Comparison of ENCODE assay signal across 9 cellular contexts in the genomic region with DNA sequence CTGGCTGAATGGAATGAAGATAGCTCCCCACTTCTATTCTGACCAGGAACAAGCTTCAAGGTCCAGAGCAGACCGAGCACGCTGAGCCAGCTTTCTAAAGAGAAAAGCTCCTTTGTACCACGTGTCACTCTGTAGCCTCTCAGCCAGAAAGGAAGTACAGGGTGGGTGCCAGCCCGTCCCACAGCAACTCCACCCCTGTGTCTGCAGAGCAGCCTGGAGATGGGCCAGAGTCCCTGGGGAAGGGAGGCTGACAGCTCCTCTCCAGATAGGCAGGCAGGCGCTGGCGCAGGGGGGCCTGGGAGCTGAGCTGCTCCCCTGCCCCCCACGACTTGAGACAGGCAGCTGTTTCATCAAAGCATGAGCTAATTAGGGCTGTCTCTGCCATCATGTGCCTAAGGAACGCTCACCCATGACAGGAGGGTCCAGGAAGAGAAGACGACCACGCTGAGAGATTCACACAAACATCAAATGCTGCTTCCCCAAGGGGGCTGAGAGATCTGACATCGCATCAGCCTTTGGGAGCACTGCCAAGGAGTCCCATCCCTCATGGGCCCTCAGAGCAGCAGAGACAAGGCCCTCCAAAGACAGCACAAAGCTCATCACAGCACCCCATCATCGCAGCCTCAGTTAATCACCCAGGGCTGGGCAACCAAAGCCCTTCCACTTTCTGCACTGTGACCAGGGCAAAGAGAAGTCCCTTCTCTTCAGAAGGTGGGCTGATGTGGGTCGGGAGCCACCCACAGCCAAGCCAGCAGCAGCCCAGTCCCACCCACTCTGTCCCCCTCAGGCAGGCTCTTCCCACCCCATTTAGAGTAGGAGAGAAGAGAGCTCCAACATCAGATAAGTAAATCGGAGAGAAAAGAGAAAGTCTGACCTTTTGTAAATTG.
DNase-seq lines count a peak whose midpoint lies in the region; ATAC-seq and TF ChIP-seq lines count a peak whose summit lies in the region.
"Had no signal": no experiment of that assay in that cellular context is flagged by ENCODE, and none has a peak within 500 bp of the region (broad histone marks: within the 10 kb centered on the region; RNA-seq: fewer than 3 reads in every experiment).

No MANE protein-coding gene starts in this region.

- no peak for TF ChIP-seq CTCF in DND-41 (IDR thresholded peaks at IDR 0.05; ENCODE audit: borderline replicate concordance, extremely low read depth, low read length, poor library complexity, severe bottlenecking)

- 0 out of 2 replicates have a peak, but pooled peaks cover 4% of the 10 kb centered on the region for H3K36me3 ChIP-seq in DND-41 (ENCODE audit: insufficient read depth, low read length)
- H3K36me3 ChIP-seq: SJSA1 had no signal

- H3K4me2 ChIP-seq in DND-41 (ENCODE audit: insufficient read depth, low read length): peak overlapping the region; percentile 58

- H3K9me3 Mint-ChIP-seq in central memory CD8-positive, alpha-beta T cell: no peaks in the 10 kb centered on the region
- no peaks in the 10 kb centered on the region for H3K9me3 Mint-ChIP-seq in stimulated activated memory B cell treated with anti-CD40 and anti-IgM and Interleukin-4, amounts not matched to agents 10 μg/mL and 1 μg/mL and 100 μg/mL, for 72 hours
- no peaks in the 10 kb centered on the region for H3K9me3 Mint-ChIP-seq in activated T-helper 1 cell treated with anti-CD3 and anti-CD28 coated beads, Interleukin-12 subunit alpha, Interleukin-12 subunit beta, Interleukin-2, Interleukin-4 antibody, amounts not matched to agents 30 ng/mL and 10 ng/mL and 1 ng/mL, durations not matched to agents 14 hours and 24 hours and 36 hours

- H3K9me3 ChIP-seq in DND-41 (ENCODE audit: insufficient read depth, low read length, severe bottlenecking): no peaks in the 10 kb centered on the region
- H3K9me3 ChIP-seq: SJSA1 had no signal

- no peaks in the 10 kb centered on the region for H3K79me2 ChIP-seq in DND-41 (ENCODE audit: insufficient read depth, low read length)

- H3K4me3 Mint-ChIP-seq in central memory CD8-positive, alpha-beta T cell: peak overlapping the region; percentile 18
- no peak overlapping the region for H3K4me3 Mint-ChIP-seq in stimulated activated memory B cell treated with anti-CD40 and anti-IgM and Interleukin-4, amounts not matched to agents 10 μg/mL and 1 μg/mL and 100 μg/mL, for 72 hours
- H3K4me3 Mint-ChIP-seq in activated T-helper 1 cell treated with anti-CD3 and anti-CD28 coated beads, Interleukin-12 subunit alpha, Interleukin-12 subunit beta, Interleukin-2, Interleukin-4 antibody, amounts not matched to agents 30 ng/mL and 10 ng/mL and 1 ng/mL, durations not matched to agents 14 hours and 24 hours and 36 hours: no peak overlapping the region

- peak overlapping the region in 1 of 2 experiments; percentile 39; a peak in 2 of 4 replicates for H3K4me3 ChIP-seq in DND-41 (ENCODE audit: low read depth in 1 of 2, low read length in 2 of 2)
- H3K4me3 ChIP-seq: SJSA1 had no signal

- peaks cover 1% of the 10 kb centered on the region for H3K36me3 Mint-ChIP-seq in central memory CD8-positive, alpha-beta T cell (ENCODE audit: insufficient read depth)
- no peaks in the 10 kb centered on the region for H3K36me3 Mint-ChIP-seq in stimulated activated memory B cell treated with anti-CD40 and anti-IgM and Interleukin-4, amounts not matched to agents 10 μg/mL and 1 μg/mL and 100 μg/mL, for 72 hours
- no peaks in the 10 kb centered on the region for H3K36me3 Mint-ChIP-seq in activated T-helper 1 cell treated with anti-CD3 and anti-CD28 coated beads, Interleukin-12 subunit alpha, Interleukin-12 subunit beta, Interleukin-2, Interleukin-4 antibody, amounts not matched to agents 30 ng/mL and 10 ng/mL and 1 ng/mL, durations not matched to agents 14 hours and 24 hours and 36 hours (ENCODE audit: low read depth)

- DNase-seq in DND-41 (peak; percentile 90), NCI-H526 (lab: John Stamatoyannopoulos, UW) (peak; percentile 59 to 87), left colon (peak; percentile 83 to 89), dedifferentiated amniotic fluid mesenchymal stem cell (ENCODE audit: extremely low spot score) (no peak)
- DNase-seq in central memory CD8-positive, alpha-beta T cell (ENCODE audit: low spot score in 2 of 2): no peak
- DNase-seq in activated T-helper 1 cell treated with anti-CD3 and anti-CD28 coated beads, Interleukin-12 subunit alpha, Interleukin-12 subunit beta, Interleukin-2, Interleukin-4 antibody, amounts not matched to agents 30 ng/mL and 10 ng/mL and 1 ng/mL, durations not matched to agents 14 hours and 24 hours and 36 hours (ENCODE audit: low spot score): no peak

- H3K27ac Mint-ChIP-seq in central memory CD8-positive, alpha-beta T cell (ENCODE audit: low read depth): peak overlapping the region; percentile 51
- peak overlapping the region; percentile 63 for H3K27ac Mint-ChIP-seq in stimulated activated memory B cell treated with anti-CD40 and anti-IgM and Interleukin-4, amounts not matched to agents 10 μg/mL and 1 μg/mL and 100 μg/mL, for 72 hours
- no peak overlapping the region for H3K27ac Mint-ChIP-seq in activated T-helper 1 cell treated with anti-CD3 and anti-CD28 coated beads, Interleukin-12 subunit alpha, Interleukin-12 subunit beta, Interleukin-2, Interleukin-4 antibody, amounts not matched to agents 30 ng/mL and 10 ng/mL and 1 ng/mL, durations not matched to agents 14 hours and 24 hours and 36 hours

- H3K9ac ChIP-seq in DND-41 (ENCODE audit: low read depth, low read length): peak overlapping the region; percentile 45

- no peaks in the 10 kb centered on the region for H3K27me3 Mint-ChIP-seq in central memory CD8-positive, alpha-beta T cell
- H3K27me3 Mint-ChIP-seq in stimulated activated memory B cell treated with anti-CD40 and anti-IgM and Interleukin-4, amounts not matched to agents 10 μg/mL and 1 μg/mL and 100 μg/mL, for 72 hours: no peaks in the 10 kb centered on the region
- H3K27me3 Mint-ChIP-seq in activated T-helper 1 cell treated with anti-CD3 and anti-CD28 coated beads, Interleukin-12 subunit alpha, Interleukin-12 subunit beta, Interleukin-2, Interleukin-4 antibody, amounts not matched to agents 30 ng/mL and 10 ng/mL and 1 ng/mL, durations not matched to agents 14 hours and 24 hours and 36 hours (ENCODE audit: insufficient read depth): no peaks in the 10 kb centered on the region

- H4K20me1 ChIP-seq in DND-41 (ENCODE audit: insufficient read depth, low read length): no peaks in the 10 kb centered on the region

- peak; percentile 99 for ATAC-seq in DND-41 (ENCODE audit: insufficient read depth, low read depth)
- peak; percentile 78 for ATAC-seq in HG02759 (IDR thresholded peaks at IDR 0.05; ENCODE audit: unreplicated experiment)
- peak; percentile 71 for ATAC-seq in central memory CD8-positive, alpha-beta T cell (replicated peaks; ENCODE audit: extremely low read depth, poor library complexity, severe bottlenecking)
- peak; percentile 96 for ATAC-seq in left colon
- peak; percentile 56 for ATAC-seq in stimulated activated memory B cell treated with anti-CD40 and anti-IgM and Interleukin-4, amounts not matched to agents 10 μg/mL and 1 μg/mL and 100 μg/mL, for 72 hours

- peak overlapping the region; percentile 74 for H2AFZ ChIP-seq in DND-41 (ENCODE audit: low read depth, low read length)

- H3K27ac ChIP-seq in DND-41 (ENCODE audit: low read length): peak overlapping the region; percentile 75
- H3K27ac ChIP-seq: SJSA1 had no signal

- intact Hi-C loops in left colon (cut with DNase I, micrococcal nuclease): no loop called here
- intact Hi-C loops in activated T-helper 1 cell treated with anti-CD3 and anti-CD28 coated beads, Interleukin-12 subunit alpha, Interleukin-12 subunit beta, Interleukin-2, Interleukin-4 antibody, amounts not matched to agents 30 ng/mL and 10 ng/mL and 1 ng/mL, durations not matched to agents 14 hours and 24 hours and 36 hours (cut with micrococcal nuclease): no loop called here

- H3K27me3 ChIP-seq in DND-41 (ENCODE audit: insufficient read depth, low read length, poor library complexity): no peaks in the 10 kb centered on the region
- H3K27me3 ChIP-seq: SJSA1 had no signal

- peaks cover 20% of the 10 kb centered on the region for H3K4me1 Mint-ChIP-seq in central memory CD8-positive, alpha-beta T cell
- H3K4me1 Mint-ChIP-seq in stimulated activated memory B cell treated with anti-CD40 and anti-IgM and Interleukin-4, amounts not matched to agents 10 μg/mL and 1 μg/mL and 100 μg/mL, for 72 hours: peaks cover 21% of the 10 kb centered on the region
- peaks cover 12% of the 10 kb centered on the region for H3K4me1 Mint-ChIP-seq in activated T-helper 1 cell treated with anti-CD3 and anti-CD28 coated beads, Interleukin-12 subunit alpha, Interleukin-12 subunit beta, Interleukin-2, Interleukin-4 antibody, amounts not matched to agents 30 ng/mL and 10 ng/mL and 1 ng/mL, durations not matched to agents 14 hours and 24 hours and 36 hours (ENCODE audit: low read depth)

- H3K4me1 ChIP-seq in DND-41 (ENCODE audit: insufficient read depth, low read length): peaks cover 28% of the 10 kb centered on the region

Comparison
In these comparisons a context has a peak if more than half of its experiments do, and no peak if none do; other contexts are left out.
1. DNase-seq: peak in DND-41 (single experiment), NCI-H526 (2 of 2) and left colon (2 of 2); none in central memory CD8-positive, alpha-beta T cell (0 of 2), activated T-helper 1 cell treated with anti-CD3 and anti-CD28 coated beads, Interleukin-12 subunit alpha, Interleukin-12 subunit beta, Interleukin-2, Interleukin-4 antibody, amounts not matched to agents 30 ng/mL and 10 ng/mL and 1 ng/mL, durations not matched to agents 14 hours and 24 hours and 36 hours (single experiment) and dedifferentiated amniotic fluid mesenchymal stem cell (single experiment).
2. Peak in every context shown above with its lines, with median percentiles within 50 percentile points of each other: ATAC-seq.